In genomic region chr12:109247831-109248654, GRCh38 we compare ENCODE assay signal across 26 cellular contexts.
DNase-seq lines count a peak whose midpoint lies in the region; ATAC-seq and TF ChIP-seq lines count a peak whose summit lies in the region.
"Had no signal": no experiment of that assay in that cellular context is flagged by ENCODE, and none has a peak within 500 bp of the region (broad histone marks: within the 10 kb centered on the region; RNA-seq: fewer than 3 reads in every experiment).

No MANE protein-coding gene starts in this region.

- TF ChIP-seq CTCF in epithelial cell of proximal tubule (conservative IDR thresholded peaks at IDR 0.05; ENCODE audit: low read depth, low read length), result no peak

- peak; percentile 22 for DNase-seq in COLO668 (lab: John Stamatoyannopoulos, UW; ENCODE audit: unreplicated experiment)
- DNase-seq in LoVo (ENCODE audit: low spot score), result peak; percentile 84
- DNase-seq in epithelial cell of proximal tubule (ENCODE audit: low read depth), result peak; percentile 15
- DNase-seq in renal cortical epithelial cell (ENCODE audit: low read depth), result peak; percentile 25
- no peak for DNase-seq in NK-92 (lab: John Stamatoyannopoulos, UW; ENCODE audit: unreplicated experiment)
- no peak for DNase-seq in mesenteric fat pad (ENCODE audit: low spot score)
- no peak for DNase-seq in C1 segment of cervical spinal cord (lab: John Stamatoyannopoulos, UW)
- DNase-seq: activated CD4-positive, alpha-beta memory T cell treated with anti-CD3 and anti-CD28 coated beads for 36 hours; activated CD4-positive, CD25-positive, alpha-beta regulatory T cell treated with anti-CD3 and anti-CD28 coated beads, Interleukin-2, amount 50 U/mL, for 72 hours; activated CD8-positive, alpha-beta memory T cell treated with anti-CD3 and anti-CD28 coated beads, Interleukin-2, amount 50 U/mL, for 4 hours; DMS79 treated with DMSO at 0.1 percent for 48 hours; foreskin keratinocyte; heart right ventricle; left cardiac atrium; NCI-H1092 treated with DMSO at 0.1 percent for 48 hours; NCI-H1930; NCI-H524 treated with DMSO at 0.1 percent for 48 hours; stimulated activated naive CD8-positive, alpha-beta T cell treated with anti-CD3 and anti-CD28 coated beads, Interleukin-15, Interleukin-2, amounts not matched to agents 100 U/mL and 50 U/mL, for 24 hours had no signal

- no peak for ATAC-seq in HG03460 (IDR thresholded peaks at IDR 0.05; ENCODE audit: unreplicated experiment)
- ATAC-seq: activated naive CD4-positive, alpha-beta T cell treated with anti-CD3 and anti-CD28 coated beads, Interleukin-2, amount 50 U/mL, for 72 hours; esophagus mucosa; foreskin keratinocyte; left cardiac atrium; sciatic nerve; stimulated activated naive CD8-positive, alpha-beta T cell treated with anti-CD3 and anti-CD28 coated beads, Interleukin-15, Interleukin-2, amounts not matched to agents 100 U/mL and 50 U/mL, for 24 hours had no signal

- H3K4me3 ChIP-seq in epithelial cell of proximal tubule (ENCODE audit: low read depth, low read length), result no peak overlapping the region
- H3K4me3 ChIP-seq: coronary artery, heart right ventricle, SJSA1, thoracic aorta, vagina had no signal

Comparison
In these comparisons a context has a peak if more than half of its experiments do, and no peak if none do; other contexts are left out.
1. DNase-seq: peak in COLO668 (single experiment), LoVo (single experiment), epithelial cell of proximal tubule (single experiment) and renal cortical epithelial cell (single experiment); none in NK-92 (single experiment), mesenteric fat pad (single experiment) and C1 segment of cervical spinal cord (0 of 14).